ENCODE assay signal across 9 cellular contexts in the genomic region with DNA sequence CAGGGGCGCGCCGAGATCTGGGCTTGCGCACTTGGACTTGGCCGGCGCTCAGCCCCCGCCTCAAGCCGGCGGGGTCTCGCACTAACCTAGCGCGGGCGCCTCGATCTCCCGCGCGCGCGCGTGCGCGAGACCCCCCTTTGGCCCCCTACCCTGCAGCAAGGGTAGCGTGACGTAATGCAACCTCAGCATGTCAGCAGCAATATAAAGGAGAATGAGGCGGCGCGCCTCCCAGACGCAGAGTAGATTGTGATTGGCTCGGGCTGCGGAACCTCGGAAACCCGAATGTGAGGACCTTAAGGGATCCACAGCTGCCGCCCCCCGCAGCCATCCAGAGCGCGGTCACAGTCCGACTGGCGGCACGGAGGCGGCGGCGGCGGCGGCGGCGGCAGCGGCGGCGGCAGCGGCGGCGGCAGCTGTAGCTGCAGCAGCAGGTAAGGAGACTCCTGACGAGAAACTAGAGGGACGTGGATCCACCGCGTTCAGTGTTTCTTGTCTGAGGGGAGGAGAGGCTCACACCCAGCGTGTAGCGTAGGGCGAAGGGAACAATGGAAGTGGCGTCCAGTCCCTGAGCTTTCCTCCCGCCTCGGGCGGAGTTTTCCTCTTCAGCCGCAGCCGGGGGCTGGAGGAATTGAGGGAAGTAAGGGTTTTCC. TPM values are rescaled to one million over a fixed set of nuclear protein-coding genes. Genes with fewer than 3 reads are reported as not detected.
DNase-seq lines count a peak whose midpoint lies in the region; ATAC-seq and TF ChIP-seq lines count a peak whose summit lies in the region.
"Had no signal": no experiment of that assay in that cellular context is flagged by ENCODE, and none has a peak within 500 bp of the region (broad histone marks: within the 10 kb centered on the region; RNA-seq: fewer than 3 reads in every experiment).

A gene with protein sequence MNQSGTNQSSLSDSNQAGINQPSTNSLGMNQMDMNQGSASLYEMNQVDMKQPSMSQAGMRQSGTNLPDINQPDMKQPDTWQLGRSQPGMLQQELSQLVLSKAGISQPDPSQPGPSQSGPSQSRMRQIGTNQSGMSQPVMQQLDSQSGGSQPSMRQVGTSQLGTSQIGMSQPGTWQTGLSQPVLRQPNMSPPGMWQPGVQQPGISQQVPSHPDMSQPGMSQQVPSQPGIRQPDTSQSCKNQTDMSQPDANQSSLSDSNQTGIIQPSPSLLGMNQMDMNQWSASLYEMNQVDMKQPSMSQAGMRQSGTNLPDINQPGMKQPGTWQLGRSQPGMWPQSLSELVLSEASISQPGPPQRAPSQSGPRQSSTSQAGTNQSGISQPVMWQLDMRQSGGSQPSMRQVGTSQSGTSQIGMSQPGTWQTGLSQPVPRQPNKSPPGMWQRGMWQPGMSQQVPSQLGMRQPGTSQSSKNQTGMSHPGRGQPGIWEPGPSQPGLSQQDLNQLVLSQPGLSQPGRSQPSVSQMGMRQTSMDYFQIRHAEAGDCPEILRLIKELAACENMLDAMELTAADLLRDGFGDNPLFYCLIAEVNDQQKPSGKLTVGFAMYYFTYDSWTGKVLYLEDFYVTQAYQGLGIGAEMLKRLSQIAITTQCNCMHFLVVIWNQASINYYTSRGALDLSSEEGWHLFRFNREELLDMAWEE (minus strand): TSS at position 19 of the 650 bp plus-strand sequence. CDS start 134,811 bp downstream, outside the sequence.
Gene ZNF711, plus strand, starts transcription at position 231 of the 650 bp plus-strand sequence. CDS start 3,582 bp downstream, outside the sequence.

- TF ChIP-seq CTCF in gastroesophageal sphincter (IDR thresholded peaks at IDR 0.05) (no peak), nephron progenitor cell (IDR thresholded peaks at IDR 0.05) (no peak)

- no peaks in the 10 kb centered on the region for H3K36me3 ChIP-seq in gastroesophageal sphincter

- H3K9me3 Mint-ChIP-seq in T-helper 1 cell treated with Interleukin-12 subunit alpha and Interleukin-12 subunit beta and Interleukin-4 antibody, amounts not matched to agents 30 μg/mL and 1 μg/mL, for 36 hours = no peaks in the 10 kb centered on the region
- no peaks in the 10 kb centered on the region for H3K9me3 Mint-ChIP-seq in activated naive CD4-positive, alpha-beta T cell treated with anti-CD3 and anti-CD28 coated beads for 36 hours
- H3K9me3 Mint-ChIP-seq in nephron progenitor cell = peaks cover 27% of the 10 kb centered on the region

- intact Hi-C loops in activated naive CD4-positive, alpha-beta T cell treated with anti-CD3 and anti-CD28 coated beads for 36 hours (cut with micrococcal nuclease) = no loop called here

- H3K4me1 Mint-ChIP-seq in T-helper 1 cell treated with Interleukin-12 subunit alpha and Interleukin-12 subunit beta and Interleukin-4 antibody, amounts not matched to agents 30 μg/mL and 1 μg/mL, for 36 hours (ENCODE audit: low read depth) = peaks cover 8% of the 10 kb centered on the region
- H3K4me1 Mint-ChIP-seq in activated naive CD4-positive, alpha-beta T cell treated with anti-CD3 and anti-CD28 coated beads for 36 hours (ENCODE audit: low read depth) = peaks cover 7% of the 10 kb centered on the region
- H3K4me1 Mint-ChIP-seq in nephron progenitor cell = peaks cover 23% of the 10 kb centered on the region

- TF ChIP-seq POLR2A in gastroesophageal sphincter (IDR thresholded peaks at IDR 0.05) = no peak

- H3K4me1 ChIP-seq in gastroesophageal sphincter = no peaks in the 10 kb centered on the region

- no peak for TF ChIP-seq EP300 in gastroesophageal sphincter (IDR thresholded peaks at IDR 0.05)

- WGBS in gastroesophageal sphincter (ENCODE audit: low coverage in 1 of 2), 2 donors = no CpG with 5 or more reads among the region's 65 CpGs

- no peaks in the 10 kb centered on the region for H3K36me3 Mint-ChIP-seq in T-helper 1 cell treated with Interleukin-12 subunit alpha and Interleukin-12 subunit beta and Interleukin-4 antibody, amounts not matched to agents 30 μg/mL and 1 μg/mL, for 36 hours (ENCODE audit: low read depth)
- peaks cover 5% of the 10 kb centered on the region for H3K36me3 Mint-ChIP-seq in activated naive CD4-positive, alpha-beta T cell treated with anti-CD3 and anti-CD28 coated beads for 36 hours (ENCODE audit: low read depth)
- H3K36me3 Mint-ChIP-seq in nephron progenitor cell (ENCODE audit: low read depth) = peaks cover 13% of the 10 kb centered on the region

- peak within 1 kb of the TSS; percentile 89 for H3K4me3 Mint-ChIP-seq in T-helper 1 cell treated with Interleukin-12 subunit alpha and Interleukin-12 subunit beta and Interleukin-4 antibody, amounts not matched to agents 30 μg/mL and 1 μg/mL, for 36 hours
- peak within 1 kb of the TSS; percentile 83 for H3K4me3 Mint-ChIP-seq in activated naive CD4-positive, alpha-beta T cell treated with anti-CD3 and anti-CD28 coated beads for 36 hours
- H3K4me3 Mint-ChIP-seq in nephron progenitor cell = peak within 1 kb of the TSS; percentile 94

- H3K27ac ChIP-seq in gastroesophageal sphincter = peak within 1 kb of the TSS in 2 of 4 donors; percentile 42 to 47
- H3K27ac ChIP-seq: C4-2B had no signal

- H3K4me3 ChIP-seq in gastroesophageal sphincter = peak within 1 kb of the TSS; percentile 36 to 57

- DNase-seq in T-helper 1 cell = no peak
- DNase-seq in NCI-H2227 treated with DMSO at 0.1 percent for 48 hours (lab: John Stamatoyannopoulos, UW) = peak; percentile 94
- DNase-seq in activated naive CD4-positive, alpha-beta T cell treated with anti-CD3 and anti-CD28 coated beads for 36 hours = peak; percentile 20
- DNase-seq in nephron progenitor cell = peak; percentile 80
- DNase-seq in HCEC 1CT = no peak

- peak within 1 kb of the TSS; percentile 74 for H3K27ac Mint-ChIP-seq in T-helper 1 cell treated with Interleukin-12 subunit alpha and Interleukin-12 subunit beta and Interleukin-4 antibody, amounts not matched to agents 30 μg/mL and 1 μg/mL, for 36 hours
- H3K27ac Mint-ChIP-seq in activated naive CD4-positive, alpha-beta T cell treated with anti-CD3 and anti-CD28 coated beads for 36 hours = peak within 1 kb of the TSS; percentile 36
- H3K27ac Mint-ChIP-seq in nephron progenitor cell = peak within 1 kb of the TSS; percentile 98

- peak; percentile 64 for ATAC-seq in HG02852 (IDR thresholded peaks at IDR 0.05; ENCODE audit: unreplicated experiment)
- ATAC-seq in gastroesophageal sphincter = peak; percentile 70

- CTCF ChIA-PET in activated naive CD4-positive, alpha-beta T cell treated with anti-CD3 and anti-CD28 coated beads for 36 hours (lab: Charles Lee) = no interaction called here

- H3K9me3 ChIP-seq in gastroesophageal sphincter = no peaks in the 10 kb centered on the region

- peaks cover 31% of the 10 kb centered on the region for H3K27me3 Mint-ChIP-seq in T-helper 1 cell treated with Interleukin-12 subunit alpha and Interleukin-12 subunit beta and Interleukin-4 antibody, amounts not matched to agents 30 μg/mL and 1 μg/mL, for 36 hours (ENCODE audit: low read depth)
- H3K27me3 Mint-ChIP-seq in activated naive CD4-positive, alpha-beta T cell treated with anti-CD3 and anti-CD28 coated beads for 36 hours (ENCODE audit: low read depth) = peaks cover 14% of the 10 kb centered on the region
- H3K27me3 Mint-ChIP-seq in nephron progenitor cell (ENCODE audit: low read depth, poor library complexity) = no peaks in the 10 kb centered on the region

- no peaks in the 10 kb centered on the region for H3K27me3 ChIP-seq in gastroesophageal sphincter

RNA-seq across cellular contexts. Expression of the first gene that starts in this region (rescaled TPM):
- total RNA-seq in activated naive CD4-positive, alpha-beta T cell treated with anti-CD3 and anti-CD28 coated beads for 36 hours = not detected
- not detected for total RNA-seq in gastroesophageal sphincter

RNA-seq across cellular contexts. Expression of gene ZNF711, which starts in this region (rescaled TPM):
- total RNA-seq in activated naive CD4-positive, alpha-beta T cell treated with anti-CD3 and anti-CD28 coated beads for 36 hours = 1 to 10 TPM in 1 of 2 experiments, under 1 TPM in 1; 0.79 to 1.0 TPM
- 1 to 10 TPM in 3 of 4 donors, under 1 TPM in 1; 0.96 to 1.9 (median 1.1) TPM for total RNA-seq in gastroesophageal sphincter

Comparison
In these comparisons a context has a peak if more than half of its experiments do, and no peak if none do; other contexts are left out.
1. H3K27ac Mint-ChIP-seq: peak in every context shown above with its lines; median percentile 98 in nephron progenitor cell; 74 in T-helper 1 cell treated with Interleukin-12 subunit alpha and Interleukin-12 subunit beta and Interleukin-4 antibody, amounts not matched to agents 30 μg/mL and 1 μg/mL, for 36 hours; 36 in activated naive CD4-positive, alpha-beta T cell treated with anti-CD3 and anti-CD28 coated beads for 36 hours.
2. DNase-seq: peak in NCI-H2227 treated with DMSO at 0.1 percent for 48 hours (single experiment), activated naive CD4-positive, alpha-beta T cell treated with anti-CD3 and anti-CD28 coated beads for 36 hours (single experiment) and nephron progenitor cell (single experiment); none in T-helper 1 cell (0 of 5) and HCEC 1CT (single experiment).
3. Peak in every context shown above with its lines, with median percentiles within 50 percentile points of each other: H3K4me3 Mint-ChIP-seq.